1 cellular context compared by ENCODE assay signal in the genomic region with DNA sequence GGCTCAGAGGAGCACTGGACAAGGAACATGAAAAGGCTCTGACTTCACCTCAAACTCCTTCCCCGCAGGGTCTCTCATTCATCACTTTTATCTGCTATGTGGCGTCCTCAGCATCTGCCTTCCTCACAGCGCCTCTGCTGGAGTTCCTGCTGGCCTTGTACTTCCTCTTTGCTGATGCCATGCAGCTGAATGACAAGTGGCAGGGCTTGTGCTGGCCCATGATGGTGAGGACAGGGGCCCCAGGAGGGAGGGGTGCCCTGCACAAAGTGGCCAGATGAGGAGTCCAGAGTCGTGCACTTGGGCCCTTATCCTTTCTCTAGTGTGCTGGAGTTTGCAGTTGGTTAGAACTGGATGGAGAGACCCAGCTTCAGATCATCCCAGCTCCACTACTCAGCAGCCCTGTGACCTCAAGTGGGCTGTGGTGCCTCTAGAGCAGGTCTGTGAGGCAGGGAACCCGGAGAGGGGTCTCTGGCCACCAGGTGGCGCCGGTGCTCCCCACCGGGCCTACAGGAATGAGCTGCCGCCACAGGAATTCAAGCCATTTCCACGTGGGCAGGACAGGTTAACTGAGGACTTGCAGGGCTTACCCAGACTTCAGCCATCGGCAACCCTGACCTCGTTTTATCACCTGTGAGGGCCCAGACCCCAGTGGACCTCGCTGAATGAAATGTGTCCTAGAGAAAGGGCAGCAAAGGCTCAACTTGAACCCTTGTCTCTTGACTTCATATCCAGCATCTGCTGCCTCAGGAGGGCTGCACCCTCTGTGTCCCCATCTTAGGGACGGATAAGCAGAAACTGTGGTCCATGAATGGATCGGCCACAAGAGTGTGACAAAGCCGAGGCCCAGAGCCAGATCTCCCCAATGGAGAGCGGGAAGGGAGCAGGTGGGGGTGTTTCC.
TF ChIP-seq lines count a peak whose summit lies in the region.

No MANE protein-coding gene starts in this region.

TF ChIP-seq in HepG2, 621 proteins besides CTCF, POLR2A, EP300 and RAD21 (continued from another document and continues in another):
- TF ChIP-seq ZNF646 (CRISPR knock-in tag; IDR thresholded peaks at IDR 0.05), result no peak; the same call in 1 of the 2 replicates
- peak; percentile 73; the same call in 1 of the 2 replicates for TF ChIP-seq TGIF2 (CRISPR knock-in tag; IDR thresholded peaks at IDR 0.05)
- TF ChIP-seq PHF8 (CRISPR knock-in tag; IDR thresholded peaks at IDR 0.05), result no peak; the same call in 1 of the 2 replicates
- TF ChIP-seq, protein P1, sequence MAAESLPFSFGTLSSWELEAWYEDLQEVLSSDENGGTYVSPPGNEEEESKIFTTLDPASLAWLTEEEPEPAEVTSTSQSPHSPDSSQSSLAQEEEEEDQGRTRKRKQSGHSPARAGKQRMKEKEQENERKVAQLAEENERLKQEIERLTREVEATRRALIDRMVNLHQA (CRISPR knock-in tag; IDR thresholded peaks at IDR 0.05), result peak; percentile 68; the same call in 1 of the 2 replicates
- peak; percentile 54 for TF ChIP-seq HNF4A (CRISPR knock-in tag; IDR thresholded peaks at IDR 0.05)
- TF ChIP-seq RBFOX2 (IDR thresholded peaks at IDR 0.05; ENCODE audit: low read depth, low read length), result no peak
- no peak for TF ChIP-seq ZBTB3 (CRISPR knock-in tag; IDR thresholded peaks at IDR 0.05; ENCODE audit: borderline replicate concordance, low read depth)
- peak; percentile 98; the same call in 1 of the 2 replicates for TF ChIP-seq ZNF598 (CRISPR knock-in tag; IDR thresholded peaks at IDR 0.05; ENCODE audit: borderline replicate concordance)
- TF ChIP-seq, protein P2, sequence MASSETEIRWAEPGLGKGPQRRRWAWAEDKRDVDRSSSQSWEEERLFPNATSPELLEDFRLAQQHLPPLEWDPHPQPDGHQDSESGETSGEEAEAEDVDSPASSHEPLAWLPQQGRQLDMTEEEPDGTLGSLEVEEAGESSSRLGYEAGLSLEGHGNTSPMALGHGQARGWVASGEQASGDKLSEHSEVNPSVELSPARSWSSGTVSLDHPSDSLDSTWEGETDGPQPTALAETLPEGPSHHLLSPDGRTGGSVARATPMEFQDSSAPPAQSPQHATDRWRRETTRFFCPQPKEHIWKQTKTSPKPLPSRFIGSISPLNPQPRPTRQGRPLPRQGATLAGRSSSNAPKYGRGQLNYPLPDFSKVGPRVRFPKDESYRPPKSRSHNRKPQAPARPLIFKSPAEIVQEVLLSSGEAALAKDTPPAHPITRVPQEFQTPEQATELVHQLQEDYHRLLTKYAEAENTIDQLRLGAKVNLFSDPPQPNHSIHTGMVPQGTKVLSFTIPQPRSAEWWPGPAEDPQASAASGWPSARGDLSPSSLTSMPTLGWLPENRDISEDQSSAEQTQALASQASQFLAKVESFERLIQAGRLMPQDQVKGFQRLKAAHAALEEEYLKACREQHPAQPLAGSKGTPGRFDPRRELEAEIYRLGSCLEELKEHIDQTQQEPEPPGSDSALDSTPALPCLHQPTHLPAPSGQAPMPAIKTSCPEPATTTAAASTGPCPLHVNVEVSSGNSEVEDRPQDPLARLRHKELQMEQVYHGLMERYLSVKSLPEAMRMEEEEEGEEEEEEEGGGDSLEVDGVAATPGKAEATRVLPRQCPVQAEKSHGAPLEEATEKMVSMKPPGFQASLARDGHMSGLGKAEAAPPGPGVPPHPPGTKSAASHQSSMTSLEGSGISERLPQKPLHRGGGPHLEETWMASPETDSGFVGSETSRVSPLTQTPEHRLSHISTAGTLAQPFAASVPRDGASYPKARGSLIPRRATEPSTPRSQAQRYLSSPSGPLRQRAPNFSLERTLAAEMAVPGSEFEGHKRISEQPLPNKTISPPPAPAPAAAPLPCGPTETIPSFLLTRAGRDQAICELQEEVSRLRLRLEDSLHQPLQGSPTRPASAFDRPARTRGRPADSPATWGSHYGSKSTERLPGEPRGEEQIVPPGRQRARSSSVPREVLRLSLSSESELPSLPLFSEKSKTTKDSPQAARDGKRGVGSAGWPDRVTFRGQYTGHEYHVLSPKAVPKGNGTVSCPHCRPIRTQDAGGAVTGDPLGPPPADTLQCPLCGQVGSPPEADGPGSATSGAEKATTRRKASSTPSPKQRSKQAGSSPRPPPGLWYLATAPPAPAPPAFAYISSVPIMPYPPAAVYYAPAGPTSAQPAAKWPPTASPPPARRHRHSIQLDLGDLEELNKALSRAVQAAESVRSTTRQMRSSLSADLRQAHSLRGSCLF (CRISPR knock-in tag; IDR thresholded peaks at IDR 0.05; ENCODE audit: borderline replicate concordance), result no peak; the same call in 1 of the 2 replicates
- TF ChIP-seq ARID3A (IDR thresholded peaks at IDR 0.05; ENCODE audit: low read depth, low read length), result 0 out of 2 replicates have a peak, but pooled peaks have one; percentile 23
- TF ChIP-seq ZMYM3 (CRISPR knock-in tag; IDR thresholded peaks at IDR 0.05), result peak; percentile 53; the same call in 1 of the 2 replicates
- TF ChIP-seq NFE2L1 (CRISPR knock-in tag; IDR thresholded peaks at IDR 0.05; ENCODE audit: borderline replicate concordance), result no peak
- TF ChIP-seq SSRP1 (CRISPR knock-in tag; IDR thresholded peaks at IDR 0.05), result no peak
- no peak for TF ChIP-seq NR2F2 (IDR thresholded peaks at IDR 0.05; ENCODE audit: borderline replicate concordance, low read depth)
- TF ChIP-seq, protein P3, sequence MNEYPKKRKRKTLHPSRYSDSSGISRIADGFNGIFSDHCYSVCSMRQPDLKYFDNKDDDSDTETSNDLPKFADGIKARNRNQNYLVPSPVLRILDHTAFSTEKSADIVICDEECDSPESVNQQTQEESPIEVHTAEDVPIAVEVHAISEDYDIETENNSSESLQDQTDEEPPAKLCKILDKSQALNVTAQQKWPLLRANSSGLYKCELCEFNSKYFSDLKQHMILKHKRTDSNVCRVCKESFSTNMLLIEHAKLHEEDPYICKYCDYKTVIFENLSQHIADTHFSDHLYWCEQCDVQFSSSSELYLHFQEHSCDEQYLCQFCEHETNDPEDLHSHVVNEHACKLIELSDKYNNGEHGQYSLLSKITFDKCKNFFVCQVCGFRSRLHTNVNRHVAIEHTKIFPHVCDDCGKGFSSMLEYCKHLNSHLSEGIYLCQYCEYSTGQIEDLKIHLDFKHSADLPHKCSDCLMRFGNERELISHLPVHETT (CRISPR knock-in tag; conservative IDR thresholded peaks at IDR 0.05), result peak; percentile 29; the same call in 1 of the 2 replicates
- TF ChIP-seq, protein P4, sequence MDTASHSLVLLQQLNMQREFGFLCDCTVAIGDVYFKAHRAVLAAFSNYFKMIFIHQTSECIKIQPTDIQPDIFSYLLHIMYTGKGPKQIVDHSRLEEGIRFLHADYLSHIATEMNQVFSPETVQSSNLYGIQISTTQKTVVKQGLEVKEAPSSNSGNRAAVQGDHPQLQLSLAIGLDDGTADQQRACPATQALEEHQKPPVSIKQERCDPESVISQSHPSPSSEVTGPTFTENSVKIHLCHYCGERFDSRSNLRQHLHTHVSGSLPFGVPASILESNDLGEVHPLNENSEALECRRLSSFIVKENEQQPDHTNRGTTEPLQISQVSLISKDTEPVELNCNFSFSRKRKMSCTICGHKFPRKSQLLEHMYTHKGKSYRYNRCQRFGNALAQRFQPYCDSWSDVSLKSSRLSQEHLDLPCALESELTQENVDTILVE (CRISPR knock-in tag; IDR thresholded peaks at IDR 0.05), result 0 out of 2 replicates have a peak, but pooled peaks have one; percentile 74
- TF ChIP-seq, protein P5, sequence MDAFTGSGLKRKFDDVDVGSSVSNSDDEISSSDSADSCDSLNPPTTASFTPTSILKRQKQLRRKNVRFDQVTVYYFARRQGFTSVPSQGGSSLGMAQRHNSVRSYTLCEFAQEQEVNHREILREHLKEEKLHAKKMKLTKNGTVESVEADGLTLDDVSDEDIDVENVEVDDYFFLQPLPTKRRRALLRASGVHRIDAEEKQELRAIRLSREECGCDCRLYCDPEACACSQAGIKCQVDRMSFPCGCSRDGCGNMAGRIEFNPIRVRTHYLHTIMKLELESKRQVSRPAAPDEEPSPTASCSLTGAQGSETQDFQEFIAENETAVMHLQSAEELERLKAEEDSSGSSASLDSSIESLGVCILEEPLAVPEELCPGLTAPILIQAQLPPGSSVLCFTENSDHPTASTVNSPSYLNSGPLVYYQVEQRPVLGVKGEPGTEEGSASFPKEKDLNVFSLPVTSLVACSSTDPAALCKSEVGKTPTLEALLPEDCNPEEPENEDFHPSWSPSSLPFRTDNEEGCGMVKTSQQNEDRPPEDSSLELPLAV (CRISPR knock-in tag; conservative IDR thresholded peaks at IDR 0.05; ENCODE audit: low read depth), result no peak
- no peak for TF ChIP-seq SCMH1 (CRISPR knock-in tag; IDR thresholded peaks at IDR 0.05; ENCODE audit: borderline replicate concordance)
- no peak for TF ChIP-seq KAT2B (IDR thresholded peaks at IDR 0.05; ENCODE audit: borderline replicate concordance, low read depth, low read length)
- TF ChIP-seq EEA1 (CRISPR knock-in tag; IDR thresholded peaks at IDR 0.05; ENCODE audit: borderline replicate concordance), result no peak
- TF ChIP-seq SYNCRIP (IDR thresholded peaks at IDR 0.05; ENCODE audit: insufficient read depth, low read depth, low read length), result no peak
- 0 out of 2 replicates have a peak, but pooled peaks have one; percentile 87 for TF ChIP-seq ZNF343 (CRISPR knock-in tag; IDR thresholded peaks at IDR 0.05)
- peak; percentile 88 for TF ChIP-seq TARDBP (CRISPR knock-in tag; IDR thresholded peaks at IDR 0.05)
- TF ChIP-seq, protein P6, sequence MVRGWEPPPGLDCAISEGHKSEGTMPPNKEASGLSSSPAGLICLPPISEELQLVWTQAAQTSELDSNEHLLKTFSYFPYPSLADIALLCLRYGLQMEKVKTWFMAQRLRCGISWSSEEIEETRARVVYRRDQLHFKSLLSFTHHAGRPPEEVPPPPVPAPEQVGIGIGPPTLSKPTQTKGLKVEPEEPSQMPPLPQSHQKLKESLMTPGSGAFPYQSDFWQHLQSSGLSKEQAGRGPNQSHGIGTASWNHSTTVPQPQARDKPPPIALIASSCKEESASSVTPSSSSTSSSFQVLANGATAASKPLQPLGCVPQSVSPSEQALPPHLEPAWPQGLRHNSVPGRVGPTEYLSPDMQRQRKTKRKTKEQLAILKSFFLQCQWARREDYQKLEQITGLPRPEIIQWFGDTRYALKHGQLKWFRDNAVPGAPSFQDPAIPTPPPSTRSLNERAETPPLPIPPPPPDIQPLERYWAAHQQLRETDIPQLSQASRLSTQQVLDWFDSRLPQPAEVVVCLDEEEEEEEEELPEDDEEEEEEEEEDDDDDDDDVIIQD (CRISPR knock-in tag; IDR thresholded peaks at IDR 0.05; ENCODE audit: low read depth), result peak; percentile 76
- TF ChIP-seq RELA (CRISPR knock-in tag; IDR thresholded peaks at IDR 0.05), result peak; percentile 91
- peak; percentile 74; the same call in 1 of the 2 replicates for TF ChIP-seq ZNF280B (CRISPR knock-in tag; IDR thresholded peaks at IDR 0.05; ENCODE audit: borderline replicate concordance)
- TF ChIP-seq RFXAP (CRISPR knock-in tag; IDR thresholded peaks at IDR 0.05; ENCODE audit: borderline replicate concordance), result peak; percentile 83; the same call in 1 of the 2 replicates
- no peak for TF ChIP-seq GPN1 (CRISPR knock-in tag; IDR thresholded peaks at IDR 0.05; ENCODE audit: borderline replicate concordance)
